ENCODE assay signal across 8 cellular contexts in the genomic region with DNA sequence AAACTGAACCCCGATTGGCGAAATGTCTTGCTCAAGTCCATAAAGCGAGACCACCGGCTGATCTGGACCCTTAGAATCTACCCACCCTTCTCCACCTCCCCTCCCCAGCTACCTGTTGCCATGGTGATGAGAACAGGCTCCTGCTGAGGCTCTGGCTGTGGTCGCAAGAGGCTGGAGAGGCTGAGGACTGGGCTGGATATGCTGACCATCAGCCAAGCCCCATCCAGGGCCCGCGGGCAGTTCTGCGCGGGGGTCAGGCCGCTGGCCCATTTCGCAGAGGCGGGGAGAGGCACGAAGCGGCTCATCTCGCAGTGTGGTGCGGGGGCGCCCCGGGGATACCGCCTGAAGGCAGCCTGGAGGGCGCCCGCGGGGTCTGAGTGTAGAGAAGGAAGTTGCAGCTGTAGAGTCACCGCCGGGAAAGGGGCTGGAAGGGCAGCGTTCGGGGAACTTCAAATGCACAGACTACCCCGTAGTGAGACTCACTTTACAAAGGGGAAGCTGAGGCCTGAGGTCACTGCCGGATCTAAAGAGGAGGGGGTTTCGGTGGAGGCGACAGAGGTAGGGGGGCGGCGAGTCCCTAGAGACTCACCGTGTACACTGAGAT. TPM values are rescaled to one million over a fixed set of nuclear protein-coding genes. Genes with fewer than 3 reads are reported as not detected.
DNase-seq lines count a peak whose midpoint lies in the region; ATAC-seq and TF ChIP-seq lines count a peak whose summit lies in the region.

No MANE protein-coding gene starts in this region.

- no peaks in the 10 kb centered on the region for H3K9me3 ChIP-seq in right cardiac atrium (ENCODE audit: control insufficient read depth, low read length)

- peak; percentile 80 for DNase-seq in ELF-1 (ENCODE audit: low read depth, low spot score)
- DNase-seq in RPMI7951 (ENCODE audit: low read depth), result peak; percentile 42
- peak in 36 of 58 donors; percentile 10 to 70 (median 43) for DNase-seq in anterior cingulate cortex (lab: John Stamatoyannopoulos, UW)
- DNase-seq in right cardiac atrium, result peak; percentile 54 to 83 (median 82)
- no peak for DNase-seq in retinal pigment epithelial cell (ENCODE audit: low read depth)
- no peak for DNase-seq in NCI-H1694 treated with DMSO at 0.1 percent for 48 hours (lab: John Stamatoyannopoulos, UW)

- H3K4me3 ChIP-seq in right cardiac atrium (ENCODE audit: low read length) (peak overlapping the region; percentile 84), retinal pigment epithelial cell (ENCODE audit: low read length) (peak overlapping the region; percentile 91)

- intact Hi-C loops in right cardiac atrium (cut with DNase I), result no loop called here

- H3K27me3 ChIP-seq in right cardiac atrium (ENCODE audit: control insufficient read depth, insufficient read depth), result no peaks in the 10 kb centered on the region

- H3K27ac ChIP-seq in right cardiac atrium (ENCODE audit: low read length), result peak overlapping the region; percentile 96

- TF ChIP-seq CTCF in retinal pigment epithelial cell (conservative IDR thresholded peaks at IDR 0.05; ENCODE audit: low read depth, low read length), result no peak

- peak; percentile 1 for ATAC-seq in HG03354 (IDR thresholded peaks at IDR 0.05; ENCODE audit: poor library complexity, severe bottlenecking, unreplicated experiment)
- peak; percentile 1 to 2 for ATAC-seq in right cardiac atrium
- ATAC-seq in GM19328 (IDR thresholded peaks at IDR 0.05; ENCODE audit: unreplicated experiment), result no peak

- peaks cover 12% of the 10 kb centered on the region for H3K4me1 ChIP-seq in right cardiac atrium (ENCODE audit: control insufficient read depth, insufficient read depth, low read length)

- WGBS in right cardiac atrium, result under 1% methylated on average over 33 of the region's 33 CpGs

RNA-seq across cellular contexts. Expression of a gene that starts 0.7 kb away (rescaled TPM):
- 77.1 and 79.9 TPM in 2 replicates for total RNA-seq in RPMI7951 (2014; rRNA removed; shearing (Covaris generic))
- 10 to 100 TPM; 85.1 to 91.6 (median 87.2) TPM for total RNA-seq in right cardiac atrium
- polyA plus RNA-seq in right cardiac atrium, result 35.3 TPM

RNA-seq across cellular contexts. Expression of a gene that starts 4.3 kb away (rescaled TPM):
- total RNA-seq in RPMI7951 (2014; rRNA removed; shearing (Covaris generic)), result 10.7 TPM in 2 replicates
- total RNA-seq in right cardiac atrium, result 10 to 100 TPM; 12.7 to 18.2 (median 15.5) TPM
- polyA plus RNA-seq in right cardiac atrium, result 12.5 TPM

RNA-seq across cellular contexts. Expression of a gene that starts 9.6 kb away (rescaled TPM):
- total RNA-seq in RPMI7951 (2014; rRNA removed; shearing (Covaris generic)), result 51.8 and 54.8 TPM in 2 replicates
- total RNA-seq in right cardiac atrium, result 10 to 100 TPM; 18.3 to 23.9 (median 20.8) TPM
- polyA plus RNA-seq in right cardiac atrium, result 17.6 TPM

RNA-seq across cellular contexts. Expression of a gene that starts 14.5 kb away (rescaled TPM):
- 24.3 and 27.5 TPM in 2 replicates for total RNA-seq in RPMI7951 (2014; rRNA removed; shearing (Covaris generic))
- total RNA-seq in right cardiac atrium, result 10 to 100 TPM; 47.6 to 56.3 (median 54.5) TPM
- polyA plus RNA-seq in right cardiac atrium, result 40.6 TPM

RNA-seq across cellular contexts. Expression of a gene that starts 23.8 kb away (rescaled TPM):
- 76.7 and 134 TPM in 2 replicates for total RNA-seq in RPMI7951 (2014; rRNA removed; shearing (Covaris generic))
- total RNA-seq in right cardiac atrium, result 10 to 100 TPM; 44.4 to 60.0 (median 50.1) TPM
- 143 TPM for polyA plus RNA-seq in right cardiac atrium

Comparison
In these comparisons a context has a peak if more than half of its experiments do, and no peak if none do; other contexts are left out.
1. DNase-seq: peak in ELF-1 (single experiment), RPMI7951 (single experiment), anterior cingulate cortex (36 of 58) and right cardiac atrium (3 of 3); none in retinal pigment epithelial cell (single experiment) and NCI-H1694 treated with DMSO at 0.1 percent for 48 hours (single experiment).